Comparison of ENCODE assay signal across 1 cellular context in genomic region chr7:79789584-79790345, GRCh38.
TF ChIP-seq lines count a peak whose summit lies in the region.

No MANE protein-coding gene starts in this region.

TF ChIP-seq in SK-N-SH, 30 proteins besides CTCF, POLR2A, EP300 and RAD21 (continued from another document):
- no peak for TF ChIP-seq RXRA (IDR thresholded peaks at IDR 0.05; ENCODE audit: borderline replicate concordance, low read depth)
- TF ChIP-seq ELF1 (IDR thresholded peaks at IDR 0.05), result peak; percentile 33; the same call in 1 of the 2 replicates
